Comparison of ENCODE assay signal across 8 cellular contexts in genomic region chr12:100266802-100267602, GRCh38. TPM values are rescaled to one million over a fixed set of nuclear protein-coding genes. Genes with fewer than 3 reads are reported as not detected.
DNase-seq lines count a peak whose midpoint lies in the region; ATAC-seq and TF ChIP-seq lines count a peak whose summit lies in the region.

Gene DEPDC4 (minus strand): TSS chr12:100267079. CDS start chr12:100267076, 3 bp downstream.
A gene with protein sequence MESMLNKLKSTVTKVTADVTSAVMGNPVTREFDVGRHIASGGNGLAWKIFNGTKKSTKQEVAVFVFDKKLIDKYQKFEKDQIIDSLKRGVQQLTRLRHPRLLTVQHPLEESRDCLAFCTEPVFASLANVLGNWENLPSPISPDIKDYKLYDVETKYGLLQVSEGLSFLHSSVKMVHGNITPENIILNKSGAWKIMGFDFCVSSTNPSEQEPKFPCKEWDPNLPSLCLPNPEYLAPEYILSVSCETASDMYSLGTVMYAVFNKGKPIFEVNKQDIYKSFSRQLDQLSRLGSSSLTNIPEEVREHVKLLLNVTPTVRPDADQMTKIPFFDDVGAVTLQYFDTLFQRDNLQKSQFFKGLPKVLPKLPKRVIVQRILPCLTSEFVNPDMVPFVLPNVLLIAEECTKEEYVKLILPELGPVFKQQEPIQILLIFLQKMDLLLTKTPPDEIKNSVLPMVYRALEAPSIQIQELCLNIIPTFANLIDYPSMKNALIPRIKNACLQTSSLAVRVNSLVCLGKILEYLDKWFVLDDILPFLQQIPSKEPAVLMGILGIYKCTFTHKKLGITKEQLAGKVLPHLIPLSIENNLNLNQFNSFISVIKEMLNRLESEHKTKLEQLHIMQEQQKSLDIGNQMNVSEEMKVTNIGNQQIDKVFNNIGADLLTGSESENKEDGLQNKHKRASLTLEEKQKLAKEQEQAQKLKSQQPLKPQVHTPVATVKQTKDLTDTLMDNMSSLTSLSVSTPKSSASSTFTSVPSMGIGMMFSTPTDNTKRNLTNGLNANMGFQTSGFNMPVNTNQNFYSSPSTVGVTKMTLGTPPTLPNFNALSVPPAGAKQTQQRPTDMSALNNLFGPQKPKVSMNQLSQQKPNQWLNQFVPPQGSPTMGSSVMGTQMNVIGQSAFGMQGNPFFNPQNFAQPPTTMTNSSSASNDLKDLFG (plus strand): TSS chr12:100267177. CDS start chr12:100282971, 15,794 bp downstream.

- H3K36me3 ChIP-seq in osteoblast (ENCODE audit: insufficient read depth, low read length) (no peaks in the 10 kb centered on the region), thoracic aorta (no peaks in the 10 kb centered on the region)

- no peaks in the 10 kb centered on the region for H3K9me3 ChIP-seq in osteoblast (ENCODE audit: low read depth, low read length)
- H3K9me3 ChIP-seq in thoracic aorta: no peaks in the 10 kb centered on the region

- H3K4me2 ChIP-seq in osteoblast (ENCODE audit: insufficient read depth, low read length): peak within 1 kb of the TSS; percentile 96

- H3K27me3 ChIP-seq in osteoblast (ENCODE audit: insufficient read depth, low read length) (no peaks in the 10 kb centered on the region), thoracic aorta (replicated peaks; ENCODE audit: insufficient read depth) (no peaks in the 10 kb centered on the region)

- peak; percentile 36 for TF ChIP-seq POLR2A in GM10847 (IDR thresholded peaks at IDR 0.05; ENCODE audit: extremely low read depth, insufficient read length)

- H2AFZ ChIP-seq in osteoblast (ENCODE audit: low read length): peak within 1 kb of the TSS; percentile 99

- DNase-seq in NCI-H1105 (lab: John Stamatoyannopoulos, UW): peak; percentile 93
- peak; percentile 70 for DNase-seq in SKM-1 (lab: John Stamatoyannopoulos, UW; ENCODE audit: unreplicated experiment)
- peak; percentile 96 for DNase-seq in activated naive CD8-positive, alpha-beta T cell treated with anti-CD3 and anti-CD28 coated beads, Interleukin-2, amount 10 ng/mL, durations not matched to agents 7 days and 5 days
- DNase-seq in glutamatergic neuron: peak; percentile 97
- peak; percentile 93 for DNase-seq in osteoblast (ENCODE audit: insufficient read length, low spot score, missing footprints)
- DNase-seq in thoracic aorta (ENCODE audit: low spot score): peak; percentile 93

- H3K4me1 Mint-ChIP-seq in activated naive CD8-positive, alpha-beta T cell treated with anti-CD3 and anti-CD28 coated beads, Interleukin-2, amount 10 ng/mL, durations not matched to agents 7 days and 5 days: peaks cover 18% of the 10 kb centered on the region
- H3K4me1 Mint-ChIP-seq in glutamatergic neuron (ENCODE audit: low read depth, unreplicated experiment): peaks cover 12% of the 10 kb centered on the region

- no peaks in the 10 kb centered on the region for H3K9me3 Mint-ChIP-seq in activated naive CD8-positive, alpha-beta T cell treated with anti-CD3 and anti-CD28 coated beads, Interleukin-2, amount 10 ng/mL, durations not matched to agents 7 days and 5 days
- H3K9me3 Mint-ChIP-seq in glutamatergic neuron (ENCODE audit: unreplicated experiment): peaks cover 4% of the 10 kb centered on the region

- POLR2A ChIA-PET in activated naive CD8-positive, alpha-beta T cell treated with anti-CD3 and anti-CD28 coated beads, Interleukin-2, amount 10 ng/mL, durations not matched to agents 7 days and 5 days (lab: Charles Lee): interaction anchor here (0.5 to 2.8 kb wide), 7 partner anchors 10 to 155 kb away, joined by 3 to 26 read pairs (median 3); partner anchors contain the start of gene ACTR6

- H3K79me2 ChIP-seq in osteoblast (ENCODE audit: insufficient read depth, low read length): peaks cover 48% of the 10 kb centered on the region

- ATAC-seq in HG02642 (IDR thresholded peaks at IDR 0.05; ENCODE audit: poor library complexity, unreplicated experiment) (peak; percentile 93), thoracic aorta (ENCODE audit: insufficient number of reproducible peaks, low FRiP score, low read depth) (peak; percentile 97)
- ATAC-seq in activated naive CD8-positive, alpha-beta T cell treated with anti-CD3 and anti-CD28 coated beads, Interleukin-2, amount 10 ng/mL, durations not matched to agents 7 days and 5 days (ENCODE audit: low read depth): peak; percentile 87

- H3K27ac ChIP-seq in osteoblast (ENCODE audit: low read depth, low read length) (peak within 1 kb of the TSS; percentile 95), thoracic aorta (peak within 1 kb of the TSS; percentile 93 to 98)

- H3K4me1 ChIP-seq in osteoblast (ENCODE audit: insufficient read depth, low read length) (peaks cover 21% of the 10 kb centered on the region), thoracic aorta (ENCODE audit: control insufficient read depth in 1 of 2, low read depth in 2 of 2) (peaks cover 10 to 33% of the 10 kb centered on the region in 2 donors)

- peaks cover 11% of the 10 kb centered on the region for H4K20me1 ChIP-seq in osteoblast (ENCODE audit: insufficient read depth, low read length)

- peak within 1 kb of the TSS; percentile 91 for H3K4me3 Mint-ChIP-seq in activated naive CD8-positive, alpha-beta T cell treated with anti-CD3 and anti-CD28 coated beads, Interleukin-2, amount 10 ng/mL, durations not matched to agents 7 days and 5 days
- H3K4me3 Mint-ChIP-seq in glutamatergic neuron (ENCODE audit: unreplicated experiment): peak within 1 kb of the TSS; percentile 98

- H3K27ac Mint-ChIP-seq in activated naive CD8-positive, alpha-beta T cell treated with anti-CD3 and anti-CD28 coated beads, Interleukin-2, amount 10 ng/mL, durations not matched to agents 7 days and 5 days: peak within 1 kb of the TSS; percentile 97
- H3K27ac Mint-ChIP-seq in glutamatergic neuron (ENCODE audit: unreplicated experiment): peak within 1 kb of the TSS; percentile 97

- H3K36me3 Mint-ChIP-seq in activated naive CD8-positive, alpha-beta T cell treated with anti-CD3 and anti-CD28 coated beads, Interleukin-2, amount 10 ng/mL, durations not matched to agents 7 days and 5 days: no peaks in the 10 kb centered on the region
- no peaks in the 10 kb centered on the region for H3K36me3 Mint-ChIP-seq in glutamatergic neuron (ENCODE audit: unreplicated experiment)

- H3K4me3 ChIP-seq in osteoblast (ENCODE audit: insufficient read depth, low read length): peak within 1 kb of the TSS; percentile 98
- peak within 1 kb of the TSS; percentile 95 for H3K4me3 ChIP-seq in thoracic aorta

- no peaks in the 10 kb centered on the region for H3K27me3 Mint-ChIP-seq in activated naive CD8-positive, alpha-beta T cell treated with anti-CD3 and anti-CD28 coated beads, Interleukin-2, amount 10 ng/mL, durations not matched to agents 7 days and 5 days
- H3K27me3 Mint-ChIP-seq in glutamatergic neuron (ENCODE audit: unreplicated experiment): peaks cover 4% of the 10 kb centered on the region

- TF ChIP-seq CTCF in glutamatergic neuron (IDR thresholded peaks at IDR 0.05; ENCODE audit: partially characterized antibody, unreplicated experiment): no peak
- TF ChIP-seq CTCF in osteoblast (IDR thresholded peaks at IDR 0.05; ENCODE audit: extremely low read depth, low read depth, low read length): no peak
- TF ChIP-seq CTCF in thoracic aorta (IDR thresholded peaks at IDR 0.05): no peak

RNA-seq across cellular contexts. Expression of gene DEPDC4, which starts in this region (rescaled TPM):
- total RNA-seq in activated naive CD8-positive, alpha-beta T cell treated with anti-CD3 and anti-CD28 coated beads, Interleukin-2, amount 10 ng/mL, durations not matched to agents 7 days and 5 days: 1 to 10 TPM; 2.0 to 2.3 TPM
- total RNA-seq in glutamatergic neuron (ENCODE audit: unreplicated experiment): 2.0 TPM
- 0.36 and 1.5 TPM in 2 replicates for total RNA-seq in osteoblast
- not detected for total RNA-seq in thoracic aorta

RNA-seq across cellular contexts. Expression of the second gene that starts in this region (rescaled TPM):
- total RNA-seq in activated naive CD8-positive, alpha-beta T cell treated with anti-CD3 and anti-CD28 coated beads, Interleukin-2, amount 10 ng/mL, durations not matched to agents 7 days and 5 days: 10 to 100 TPM; 37.2 to 37.8 TPM
- total RNA-seq in glutamatergic neuron (ENCODE audit: unreplicated experiment) (106 TPM), osteoblast (64.4 and 69.8 TPM in 2 replicates), thoracic aorta (10 to 100 TPM; 44.8 to 52.3 TPM)

Comparison
In these comparisons a context has a peak if more than half of its experiments do, and no peak if none do; other contexts are left out.
1. Peak in every context shown above with its lines: DNase-seq, ATAC-seq, H3K4me3 ChIP-seq and H3K27ac ChIP-seq.